8 cellular contexts compared by ENCODE assay signal in the genomic region with DNA sequence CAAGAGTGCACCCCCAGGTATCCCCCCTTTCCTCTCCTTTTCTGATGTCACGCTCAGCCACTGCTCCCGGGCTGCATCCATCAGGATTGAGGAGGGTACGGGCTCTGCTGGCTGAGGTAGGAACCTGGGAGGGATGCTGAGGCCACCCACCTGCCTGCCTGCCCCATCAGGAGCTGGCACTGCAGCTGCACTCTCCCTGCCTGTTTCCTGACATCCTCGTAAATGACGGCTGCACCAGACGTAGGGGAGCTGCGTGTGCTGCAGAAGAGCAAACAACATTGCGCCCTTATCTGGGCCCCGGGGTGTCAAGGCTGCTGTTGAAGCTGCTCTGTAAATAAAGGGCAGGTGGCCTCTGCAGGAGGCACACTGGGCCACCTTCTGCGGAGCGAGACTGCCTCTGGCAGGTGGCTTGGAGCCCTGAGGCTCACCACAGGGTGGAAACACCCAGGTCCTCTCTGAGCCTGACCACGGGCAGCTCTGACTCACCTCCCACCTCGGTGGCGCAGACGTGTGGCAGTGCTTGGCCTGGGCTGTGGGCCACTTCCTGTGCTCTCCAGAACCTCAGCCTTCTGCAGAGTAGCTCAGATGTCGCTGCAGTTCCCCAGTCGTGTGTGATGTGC. TPM values are rescaled to one million over a fixed set of nuclear protein-coding genes. Genes with fewer than 3 reads are reported as not detected.
DNase-seq lines count a peak whose midpoint lies in the region; ATAC-seq and TF ChIP-seq lines count a peak whose summit lies in the region.

No MANE protein-coding gene starts in this region.

- peaks cover 76% of the 10 kb centered on the region for H3K4me1 Mint-ChIP-seq in activated CD4-positive, alpha-beta T cell treated with anti-CD3 and anti-CD28 coated beads, Interleukin-2, amount 10 ng/mL, durations not matched to agents 7 days and 5 days
- H3K4me1 Mint-ChIP-seq in effector memory CD8-positive, alpha-beta T cell (ENCODE audit: low read depth in 2 of 2), result peaks cover 66 to 69% of the 10 kb centered on the region in 2 donors

- no peaks in the 10 kb centered on the region for H3K9me3 Mint-ChIP-seq in activated CD4-positive, alpha-beta T cell treated with anti-CD3 and anti-CD28 coated beads, Interleukin-2, amount 10 ng/mL, durations not matched to agents 7 days and 5 days
- H3K9me3 Mint-ChIP-seq in effector memory CD8-positive, alpha-beta T cell, result no peaks in the 10 kb centered on the region

- 57 to 68% (median 59%) methylated on average over 17 of the region's 17 CpGs for WGBS in ovary, 3 donors

- no peak for TF ChIP-seq CTCF in ovary (IDR thresholded peaks at IDR 0.05)

- ATAC-seq in GM18511 (IDR thresholded peaks at IDR 0.05; ENCODE audit: unreplicated experiment) (peak; percentile 38), HG03139 (IDR thresholded peaks at IDR 0.05; ENCODE audit: unreplicated experiment) (no peak)
- ATAC-seq in effector memory CD8-positive, alpha-beta T cell (replicated peaks), result peak; percentile 84

- TF ChIP-seq POLR2A in erythroblast (IDR thresholded peaks at IDR 0.05; ENCODE audit: low read length) (no peak), ovary (IDR thresholded peaks at IDR 0.05) (no peak)

- no peak overlapping the region for H3K27ac ChIP-seq in ovary

- CTCF ChIA-PET in activated CD4-positive, alpha-beta T cell treated with anti-CD3 and anti-CD28 coated beads, Interleukin-2, amount 10 ng/mL, durations not matched to agents 7 days and 5 days (lab: Charles Lee), result interaction anchor here (0.7 to 3.0 kb wide), 12 partner anchors 8 to 187 kb away, joined by 3 to 19 read pairs (median 4); no protein-coding TSS in a partner anchor

- DNase-seq in NCI-H1417 (lab: John Stamatoyannopoulos, UW) (peak; percentile 72 to 99 (median 95)), erythroblast (lab: John Stamatoyannopoulos, UW) (no peak), ovary (no peak)
- peak; percentile 89 for DNase-seq in activated CD4-positive, alpha-beta T cell treated with anti-CD3 and anti-CD28 coated beads, Interleukin-2, amount 10 ng/mL, durations not matched to agents 7 days and 5 days
- DNase-seq in effector memory CD8-positive, alpha-beta T cell, result peak; percentile 85 to 88 (median 87)
- DNase-seq in stimulated activated CD8-positive, alpha-beta memory T cell treated with anti-CD3 and anti-CD28 coated beads, Interleukin-7, amount 100 ng/mL, for 24 hours (ENCODE audit: low read depth), result peak; percentile 41

- H3K4me1 ChIP-seq in ovary (ENCODE audit: insufficient read depth), result peaks cover 2% of the 10 kb centered on the region

- H3K27me3 ChIP-seq in ovary, result no peaks in the 10 kb centered on the region

- no peaks in the 10 kb centered on the region for H3K9me3 ChIP-seq in ovary

- no peak overlapping the region for H3K4me3 ChIP-seq in ovary

- H3K4me3 Mint-ChIP-seq in activated CD4-positive, alpha-beta T cell treated with anti-CD3 and anti-CD28 coated beads, Interleukin-2, amount 10 ng/mL, durations not matched to agents 7 days and 5 days, result peak overlapping the region; percentile 52
- peak overlapping the region; percentile 82 to 83 for H3K4me3 Mint-ChIP-seq in effector memory CD8-positive, alpha-beta T cell

- no peak for TF ChIP-seq EP300 in ovary (IDR thresholded peaks at IDR 0.05)

- intact Hi-C loops in ovary (cut with DNase I), result loop anchor here in 1 of 4 donors (10.0 kb wide), 1 partner anchor 179 kb away; a partner anchor contains a TSS

- no peaks in the 10 kb centered on the region for H3K36me3 ChIP-seq in ovary

- H3K36me3 Mint-ChIP-seq in activated CD4-positive, alpha-beta T cell treated with anti-CD3 and anti-CD28 coated beads, Interleukin-2, amount 10 ng/mL, durations not matched to agents 7 days and 5 days (ENCODE audit: low read depth), result peaks cover 57% of the 10 kb centered on the region
- peaks cover 22% of the 10 kb centered on the region for H3K36me3 Mint-ChIP-seq in effector memory CD8-positive, alpha-beta T cell (ENCODE audit: insufficient read depth)

- peak overlapping the region; percentile 91 for H3K27ac Mint-ChIP-seq in activated CD4-positive, alpha-beta T cell treated with anti-CD3 and anti-CD28 coated beads, Interleukin-2, amount 10 ng/mL, durations not matched to agents 7 days and 5 days
- peak overlapping the region; percentile 88 to 89 for H3K27ac Mint-ChIP-seq in effector memory CD8-positive, alpha-beta T cell

- POLR2A ChIA-PET in activated CD4-positive, alpha-beta T cell treated with anti-CD3 and anti-CD28 coated beads, Interleukin-2, amount 10 ng/mL, durations not matched to agents 7 days and 5 days (lab: Charles Lee), result interaction anchor here (0.9 to 1.2 kb wide), 2 partner anchors 9 to 22 kb away, joined by 3 to 4 read pairs; no protein-coding TSS in a partner anchor

- no peaks in the 10 kb centered on the region for H3K27me3 Mint-ChIP-seq in activated CD4-positive, alpha-beta T cell treated with anti-CD3 and anti-CD28 coated beads, Interleukin-2, amount 10 ng/mL, durations not matched to agents 7 days and 5 days
- no peaks in the 10 kb centered on the region for H3K27me3 Mint-ChIP-seq in effector memory CD8-positive, alpha-beta T cell

RNA-seq across cellular contexts. Expression of a gene that starts 30.9 kb away (rescaled TPM):
- total RNA-seq in activated CD4-positive, alpha-beta T cell treated with anti-CD3 and anti-CD28 coated beads, Interleukin-2, amount 10 ng/mL, durations not matched to agents 7 days and 5 days, result 10 to 100 TPM; 30.3 TPM
- 100 to 1,000 TPM in 4 of 7 donors, 10 to 100 TPM in 3; 63.5 to 135 (median 106) TPM for total RNA-seq in ovary
- polyA plus RNA-seq in ovary, result 10 to 100 TPM; 43.5 to 74.9 TPM

RNA-seq across cellular contexts. Expression of a gene that starts 31.0 kb away (rescaled TPM):
- total RNA-seq in activated CD4-positive, alpha-beta T cell treated with anti-CD3 and anti-CD28 coated beads, Interleukin-2, amount 10 ng/mL, durations not matched to agents 7 days and 5 days, result 10 to 100 TPM; 15.4 to 20.0 TPM
- 10 to 100 TPM; 23.9 to 28.9 (median 26.4) TPM for total RNA-seq in ovary
- 10 to 100 TPM in 1 of 2 donors, 1 to 10 TPM in 1; 5.9 to 19.9 TPM for polyA plus RNA-seq in ovary

RNA-seq across cellular contexts. Expression of a gene that starts 49.4 kb away (rescaled TPM):
- total RNA-seq in activated CD4-positive, alpha-beta T cell treated with anti-CD3 and anti-CD28 coated beads, Interleukin-2, amount 10 ng/mL, durations not matched to agents 7 days and 5 days, result not detected
- not detected for total RNA-seq in ovary
- polyA plus RNA-seq in ovary, result not detected

Comparison
In these comparisons a context has a peak if more than half of its experiments do, and no peak if none do; other contexts are left out.
1. DNase-seq: peak in NCI-H1417 (3 of 3), activated CD4-positive, alpha-beta T cell treated with anti-CD3 and anti-CD28 coated beads, Interleukin-2, amount 10 ng/mL, durations not matched to agents 7 days and 5 days (single experiment), effector memory CD8-positive, alpha-beta T cell (3 of 3) and stimulated activated CD8-positive, alpha-beta memory T cell treated with anti-CD3 and anti-CD28 coated beads, Interleukin-7, amount 100 ng/mL, for 24 hours (single experiment); none in erythroblast (0 of 2) and ovary (0 of 5).